In genomic region chr16:58451945-58452401, GRCh38 we compare ENCODE assay signal across 1 cellular context.
A peak's percentile ranks its signal among the peaks of the same experiment; 100 is the strongest.
TF ChIP-seq lines count a peak whose summit lies in the region.

No MANE protein-coding gene starts in this region.

TF ChIP-seq in HepG2, 621 proteins besides CTCF, POLR2A, EP300 and RAD21 (continued from another document):
- no peak for TF ChIP-seq HIC2 (CRISPR knock-in tag; IDR thresholded peaks at IDR 0.05; ENCODE audit: low read depth)
- no peak for TF ChIP-seq PAWR (CRISPR knock-in tag; IDR thresholded peaks at IDR 0.05; ENCODE audit: borderline replicate concordance)
- no peak for TF ChIP-seq ZNF792 (CRISPR knock-in tag; IDR thresholded peaks at IDR 0.05)
- peak; percentile 62; the same call in 1 of the 2 replicates for TF ChIP-seq ELF3 (CRISPR knock-in tag; IDR thresholded peaks at IDR 0.05)
- no peak for TF ChIP-seq CENPT (CRISPR knock-in tag; IDR thresholded peaks at IDR 0.05; ENCODE audit: low read depth)
- 0 out of 2 replicates have a peak, but pooled peaks have one; percentile 34 for TF ChIP-seq HMG20A (CRISPR knock-in tag; IDR thresholded peaks at IDR 0.05; ENCODE audit: borderline replicate concordance)
- no peak for TF ChIP-seq HMG20B (CRISPR knock-in tag; conservative IDR thresholded peaks at IDR 0.05)
- no peak for TF ChIP-seq ZSCAN25 (CRISPR knock-in tag; IDR thresholded peaks at IDR 0.05)
- TF ChIP-seq ISX (CRISPR knock-in tag; conservative IDR thresholded peaks at IDR 0.05), result no peak
- no peak for TF ChIP-seq GLI4 (CRISPR knock-in tag; IDR thresholded peaks at IDR 0.05; ENCODE audit: borderline replicate concordance)
- no peak for TF ChIP-seq ZNF264 (CRISPR knock-in tag; IDR thresholded peaks at IDR 0.05)
- no peak for TF ChIP-seq NR1H2 (CRISPR knock-in tag; IDR thresholded peaks at IDR 0.05; ENCODE audit: borderline replicate concordance, low read depth)
- TF ChIP-seq MTF1 (CRISPR knock-in tag; IDR thresholded peaks at IDR 0.05), result no peak
- peak; percentile 67 for TF ChIP-seq FOSL2 (CRISPR knock-in tag; IDR thresholded peaks at IDR 0.05)
- TF ChIP-seq TBX2 (CRISPR knock-in tag; IDR thresholded peaks at IDR 0.05; ENCODE audit: borderline replicate concordance), result no peak
- peak; percentile 47; the same call in 1 of the 2 replicates for TF ChIP-seq SAP130 (CRISPR knock-in tag; IDR thresholded peaks at IDR 0.05; ENCODE audit: low read depth)
- no peak for TF ChIP-seq ZNF672 (CRISPR knock-in tag; IDR thresholded peaks at IDR 0.05)
- TF ChIP-seq KMT2B (CRISPR knock-in tag; IDR thresholded peaks at IDR 0.05), result no peak
- no peak for TF ChIP-seq REL (CRISPR knock-in tag; conservative IDR thresholded peaks at IDR 0.05)
- no peak for TF ChIP-seq ZNF776 (CRISPR knock-in tag; IDR thresholded peaks at IDR 0.05)
- no peak for TF ChIP-seq BRCA1 (CRISPR knock-in tag; IDR thresholded peaks at IDR 0.05)
- TF ChIP-seq HMGXB4 (CRISPR knock-in tag; IDR thresholded peaks at IDR 0.05; ENCODE audit: borderline replicate concordance in 1 of 2, low read depth in 1 of 2), result no peak
- TF ChIP-seq YEATS2 (CRISPR knock-in tag; IDR thresholded peaks at IDR 0.05; ENCODE audit: borderline replicate concordance), result no peak
- TF ChIP-seq, protein P1, sequence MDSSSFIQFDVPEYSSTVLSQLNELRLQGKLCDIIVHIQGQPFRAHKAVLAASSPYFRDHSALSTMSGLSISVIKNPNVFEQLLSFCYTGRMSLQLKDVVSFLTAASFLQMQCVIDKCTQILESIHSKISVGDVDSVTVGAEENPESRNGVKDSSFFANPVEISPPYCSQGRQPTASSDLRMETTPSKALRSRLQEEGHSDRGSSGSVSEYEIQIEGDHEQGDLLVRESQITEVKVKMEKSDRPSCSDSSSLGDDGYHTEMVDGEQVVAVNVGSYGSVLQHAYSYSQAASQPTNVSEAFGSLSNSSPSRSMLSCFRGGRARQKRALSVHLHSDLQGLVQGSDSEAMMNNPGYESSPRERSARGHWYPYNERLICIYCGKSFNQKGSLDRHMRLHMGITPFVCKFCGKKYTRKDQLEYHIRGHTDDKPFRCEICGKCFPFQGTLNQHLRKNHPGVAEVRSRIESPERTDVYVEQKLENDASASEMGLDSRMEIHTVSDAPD (CRISPR knock-in tag; IDR thresholded peaks at IDR 0.05), result no peak
- TF ChIP-seq ZNF784 (CRISPR knock-in tag; IDR thresholded peaks at IDR 0.05; ENCODE audit: borderline replicate concordance), result no peak
- no peak for TF ChIP-seq ZFP36L1 (CRISPR knock-in tag; IDR thresholded peaks at IDR 0.05)
- peak; percentile 90 for TF ChIP-seq PPARG (CRISPR knock-in tag; conservative IDR thresholded peaks at IDR 0.05)
- TF ChIP-seq, protein P2, sequence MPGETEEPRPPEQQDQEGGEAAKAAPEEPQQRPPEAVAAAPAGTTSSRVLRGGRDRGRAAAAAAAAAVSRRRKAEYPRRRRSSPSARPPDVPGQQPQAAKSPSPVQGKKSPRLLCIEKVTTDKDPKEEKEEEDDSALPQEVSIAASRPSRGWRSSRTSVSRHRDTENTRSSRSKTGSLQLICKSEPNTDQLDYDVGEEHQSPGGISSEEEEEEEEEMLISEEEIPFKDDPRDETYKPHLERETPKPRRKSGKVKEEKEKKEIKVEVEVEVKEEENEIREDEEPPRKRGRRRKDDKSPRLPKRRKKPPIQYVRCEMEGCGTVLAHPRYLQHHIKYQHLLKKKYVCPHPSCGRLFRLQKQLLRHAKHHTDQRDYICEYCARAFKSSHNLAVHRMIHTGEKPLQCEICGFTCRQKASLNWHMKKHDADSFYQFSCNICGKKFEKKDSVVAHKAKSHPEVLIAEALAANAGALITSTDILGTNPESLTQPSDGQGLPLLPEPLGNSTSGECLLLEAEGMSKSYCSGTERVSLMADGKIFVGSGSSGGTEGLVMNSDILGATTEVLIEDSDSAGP (CRISPR knock-in tag; IDR thresholded peaks at IDR 0.05; ENCODE audit: borderline replicate concordance), result no peak
- no peak for TF ChIP-seq KDM1A (CRISPR knock-in tag; IDR thresholded peaks at IDR 0.05)
- no peak for TF ChIP-seq ZNF766 (CRISPR knock-in tag; IDR thresholded peaks at IDR 0.05; ENCODE audit: borderline replicate concordance)
- TF ChIP-seq HOXA7 (CRISPR knock-in tag; IDR thresholded peaks at IDR 0.05), result no peak
- TF ChIP-seq, protein P3, sequence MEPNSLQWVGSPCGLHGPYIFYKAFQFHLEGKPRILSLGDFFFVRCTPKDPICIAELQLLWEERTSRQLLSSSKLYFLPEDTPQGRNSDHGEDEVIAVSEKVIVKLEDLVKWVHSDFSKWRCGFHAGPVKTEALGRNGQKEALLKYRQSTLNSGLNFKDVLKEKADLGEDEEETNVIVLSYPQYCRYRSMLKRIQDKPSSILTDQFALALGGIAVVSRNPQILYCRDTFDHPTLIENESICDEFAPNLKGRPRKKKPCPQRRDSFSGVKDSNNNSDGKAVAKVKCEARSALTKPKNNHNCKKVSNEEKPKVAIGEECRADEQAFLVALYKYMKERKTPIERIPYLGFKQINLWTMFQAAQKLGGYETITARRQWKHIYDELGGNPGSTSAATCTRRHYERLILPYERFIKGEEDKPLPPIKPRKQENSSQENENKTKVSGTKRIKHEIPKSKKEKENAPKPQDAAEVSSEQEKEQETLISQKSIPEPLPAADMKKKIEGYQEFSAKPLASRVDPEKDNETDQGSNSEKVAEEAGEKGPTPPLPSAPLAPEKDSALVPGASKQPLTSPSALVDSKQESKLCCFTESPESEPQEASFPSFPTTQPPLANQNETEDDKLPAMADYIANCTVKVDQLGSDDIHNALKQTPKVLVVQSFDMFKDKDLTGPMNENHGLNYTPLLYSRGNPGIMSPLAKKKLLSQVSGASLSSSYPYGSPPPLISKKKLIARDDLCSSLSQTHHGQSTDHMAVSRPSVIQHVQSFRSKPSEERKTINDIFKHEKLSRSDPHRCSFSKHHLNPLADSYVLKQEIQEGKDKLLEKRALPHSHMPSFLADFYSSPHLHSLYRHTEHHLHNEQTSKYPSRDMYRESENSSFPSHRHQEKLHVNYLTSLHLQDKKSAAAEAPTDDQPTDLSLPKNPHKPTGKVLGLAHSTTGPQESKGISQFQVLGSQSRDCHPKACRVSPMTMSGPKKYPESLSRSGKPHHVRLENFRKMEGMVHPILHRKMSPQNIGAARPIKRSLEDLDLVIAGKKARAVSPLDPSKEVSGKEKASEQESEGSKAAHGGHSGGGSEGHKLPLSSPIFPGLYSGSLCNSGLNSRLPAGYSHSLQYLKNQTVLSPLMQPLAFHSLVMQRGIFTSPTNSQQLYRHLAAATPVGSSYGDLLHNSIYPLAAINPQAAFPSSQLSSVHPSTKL (CRISPR knock-in tag; IDR thresholded peaks at IDR 0.05), result peak; percentile 52; the same call in 1 of the 2 replicates
- no peak for TF ChIP-seq ZNF432 (CRISPR knock-in tag; IDR thresholded peaks at IDR 0.05; ENCODE audit: borderline replicate concordance)
- no peak for TF ChIP-seq CHD2 (IDR thresholded peaks at IDR 0.05; ENCODE audit: low read depth, low read length)
- no peak for TF ChIP-seq ZNF292 (CRISPR knock-in tag; IDR thresholded peaks at IDR 0.05; ENCODE audit: borderline replicate concordance, low read depth)
- TF ChIP-seq NBN (conservative IDR thresholded peaks at IDR 0.05), result no peak
- no peak for TF ChIP-seq CCAR2 (optimal IDR thresholded peaks at IDR 0.05; ENCODE audit: low read depth, low read length)
- TF ChIP-seq ZNF235 (CRISPR knock-in tag; IDR thresholded peaks at IDR 0.05; ENCODE audit: borderline replicate concordance), result no peak
- TF ChIP-seq TEAD3 (CRISPR knock-in tag; optimal IDR thresholded peaks at IDR 0.05; ENCODE audit: borderline replicate concordance), result no peak
- TF ChIP-seq ZNF180 (CRISPR knock-in tag; IDR thresholded peaks at IDR 0.05; ENCODE audit: borderline replicate concordance, low read depth), result no peak
- no peak for TF ChIP-seq SSRP1 (CRISPR knock-in tag; IDR thresholded peaks at IDR 0.05)
- TF ChIP-seq KAT8 (CRISPR knock-in tag; IDR thresholded peaks at IDR 0.05), result 0 out of 2 replicates have a peak, but pooled peaks have one; percentile 35
- TF ChIP-seq, protein P4, sequence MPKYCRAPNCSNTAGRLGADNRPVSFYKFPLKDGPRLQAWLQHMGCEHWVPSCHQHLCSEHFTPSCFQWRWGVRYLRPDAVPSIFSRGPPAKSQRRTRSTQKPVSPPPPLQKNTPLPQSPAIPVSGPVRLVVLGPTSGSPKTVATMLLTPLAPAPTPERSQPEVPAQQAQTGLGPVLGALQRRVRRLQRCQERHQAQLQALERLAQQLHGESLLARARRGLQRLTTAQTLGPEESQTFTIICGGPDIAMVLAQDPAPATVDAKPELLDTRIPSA (CRISPR knock-in tag; IDR thresholded peaks at IDR 0.05; ENCODE audit: borderline replicate concordance), result no peak
- no peak for TF ChIP-seq ATM (IDR thresholded peaks at IDR 0.05; ENCODE audit: borderline replicate concordance)
- TF ChIP-seq JUNB (CRISPR knock-in tag; IDR thresholded peaks at IDR 0.05; ENCODE audit: borderline replicate concordance), result no peak
